In the genomic region with DNA sequence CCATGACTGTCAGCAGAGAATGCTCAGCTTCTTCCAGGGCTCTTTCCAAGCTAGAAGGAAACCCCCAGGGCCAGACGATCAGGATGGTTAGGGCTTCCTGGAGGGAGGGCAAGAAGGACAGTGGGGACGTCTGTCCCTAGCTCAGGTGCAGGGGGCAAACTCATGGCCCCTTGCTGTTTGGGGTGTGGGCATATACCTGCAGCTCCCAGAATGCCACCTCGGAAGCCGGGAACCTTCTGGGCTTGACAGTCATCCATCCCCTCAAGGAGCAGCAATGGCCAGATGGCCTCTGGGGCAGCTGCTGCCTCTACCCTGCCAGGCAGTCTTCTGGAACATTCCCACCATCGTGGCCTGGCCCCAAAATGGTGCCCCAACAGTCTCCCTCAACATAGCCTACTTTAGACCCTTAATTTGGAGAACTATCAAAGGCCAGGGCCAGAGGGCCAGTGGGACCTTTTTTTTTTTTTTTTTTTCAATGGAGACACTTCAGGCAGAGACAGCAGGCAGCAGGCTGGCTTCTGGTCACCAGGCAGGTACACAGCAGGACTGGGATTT, we compare ENCODE assay signal across 16 cellular contexts. TPM values are rescaled to one million over a fixed set of nuclear protein-coding genes. Genes with fewer than 3 reads are reported as not detected.
DNase-seq lines count a peak whose midpoint lies in the region; TF ChIP-seq lines count a peak whose summit lies in the region.
"Had no signal": no experiment of that assay in that cellular context is flagged by ENCODE, and none has a peak within 500 bp of the region (broad histone marks: within the 10 kb centered on the region; RNA-seq: fewer than 3 reads in every experiment).

No MANE protein-coding gene starts in this region.

- H3K79me2 ChIP-seq in osteoblast (ENCODE audit: insufficient read depth, low read length) (no peaks in the 10 kb centered on the region), neural progenitor cell (ENCODE audit: low read depth) (no peaks in the 10 kb centered on the region)

- H3K4me3 Mint-ChIP-seq in neural progenitor cell = no peak overlapping the region

- H3K9me3 Mint-ChIP-seq in neural progenitor cell = no peaks in the 10 kb centered on the region

- DNase-seq in activated effector memory CD4-positive, alpha-beta T cell treated with anti-CD3 and anti-CD28 coated beads, Interleukin-2, amount 50 U/mL, for 16 hours = peak; percentile 39
- no peak for DNase-seq in activated effector memory CD4-positive, alpha-beta T cell treated with Interleukin-2 at 50 U/mL for 16 hours
- DNase-seq in WERI-Rb-1 = no peak
- peak; percentile 51 for DNase-seq in osteoblast (ENCODE audit: insufficient read length, low spot score, missing footprints)
- DNase-seq in suprapubic skin (ENCODE audit: low spot score in 2 of 2) = peak; percentile 46 to 62
- no peak for DNase-seq in GM20000 (ENCODE audit: low spot score)
- DNase-seq in DMS 273 treated with DMSO at 0.1 percent for 48 hours (lab: John Stamatoyannopoulos, UW) = no peak
- DNase-seq in neural progenitor cell (ENCODE audit: low spot score) = no peak
- DNase-seq: 8988T, Caco-2, GDM1, GM23248, NCI-H1092 treated with DMSO at 0.1 percent for 48 hours, NCI-H2171, NCI-H526 had no signal

- H3K4me1 Mint-ChIP-seq in neural progenitor cell = peaks cover 35% of the 10 kb centered on the region

- H3K9ac ChIP-seq in neural progenitor cell = no peak overlapping the region
- H3K9ac ChIP-seq: GM23248 had no signal

- WGBS in suprapubic skin = 86% methylated on average over 5 of the region's 5 CpGs

- no peaks in the 10 kb centered on the region for H3K27me3 ChIP-seq in WERI-Rb-1 (ENCODE audit: insufficient read depth, low read depth, severe bottlenecking)
- H3K27me3 ChIP-seq in osteoblast (ENCODE audit: insufficient read depth, low read length) = peaks cover 8% of the 10 kb centered on the region
- no peaks in the 10 kb centered on the region for H3K27me3 ChIP-seq in suprapubic skin
- H3K27me3 ChIP-seq in neural progenitor cell = no peaks in the 10 kb centered on the region

- no peak for TF ChIP-seq EP300 in suprapubic skin (IDR thresholded peaks at IDR 0.05)

- H3K36me3 Mint-ChIP-seq in neural progenitor cell = no peaks in the 10 kb centered on the region

- H3K4me3 ChIP-seq in WERI-Rb-1 (ENCODE audit: low read depth, low read length) (no peak overlapping the region), osteoblast (ENCODE audit: insufficient read depth, low read length) (no peak overlapping the region), suprapubic skin (no peak overlapping the region), neural progenitor cell (no peak overlapping the region)
- H3K4me3 ChIP-seq: GM23248, HAP-1 had no signal

- H4K20me1 ChIP-seq in osteoblast (ENCODE audit: insufficient read depth, low read length) (no peaks in the 10 kb centered on the region), neural progenitor cell (ENCODE audit: low read depth) (no peaks in the 10 kb centered on the region)

- H2AFZ ChIP-seq in osteoblast (ENCODE audit: low read length) (no peak overlapping the region), neural progenitor cell (replicated peaks) (no peak overlapping the region)
- H2AFZ ChIP-seq: GM23248 had no signal

- no peaks in the 10 kb centered on the region for H3F3A ChIP-seq in neural progenitor cell (ENCODE audit: low read depth)

- no peaks in the 10 kb centered on the region for H3K27me3 Mint-ChIP-seq in neural progenitor cell (ENCODE audit: insufficient read depth, low read depth)

- no peaks in the 10 kb centered on the region for H3K9me3 ChIP-seq in WERI-Rb-1 (ENCODE audit: severe bottlenecking)
- no peaks in the 10 kb centered on the region for H3K9me3 ChIP-seq in osteoblast (ENCODE audit: low read depth, low read length)
- no peaks in the 10 kb centered on the region for H3K9me3 ChIP-seq in suprapubic skin
- H3K9me3 ChIP-seq in neural progenitor cell (ENCODE audit: low read depth) = no peaks in the 10 kb centered on the region
- H3K9me3 ChIP-seq: Caco-2, HAP-1 had no signal

- H3K27ac Mint-ChIP-seq in neural progenitor cell = no peak overlapping the region

- no peak overlapping the region for H3K4me2 ChIP-seq in osteoblast (ENCODE audit: insufficient read depth, low read length)
- no peak overlapping the region for H3K4me2 ChIP-seq in neural progenitor cell

- H3K36me3 ChIP-seq in WERI-Rb-1 = no peaks in the 10 kb centered on the region
- no peaks in the 10 kb centered on the region for H3K36me3 ChIP-seq in osteoblast (ENCODE audit: insufficient read depth, low read length)
- H3K36me3 ChIP-seq in suprapubic skin = no peaks in the 10 kb centered on the region
- no peaks in the 10 kb centered on the region for H3K36me3 ChIP-seq in neural progenitor cell
- H3K36me3 ChIP-seq: HAP-1 had no signal

- TF ChIP-seq CTCF in WERI-Rb-1 (IDR thresholded peaks at IDR 0.05; ENCODE audit: low read depth, low read length) (no peak), osteoblast (IDR thresholded peaks at IDR 0.05; ENCODE audit: extremely low read depth, low read depth, low read length) (no peak), suprapubic skin (IDR thresholded peaks at IDR 0.05) (no peak), GM20000 (IDR thresholded peaks at IDR 0.05; ENCODE audit: extremely low read depth, missing control alignments) (no peak), neural progenitor cell (IDR thresholded peaks at IDR 0.05) (no peak)

- TF ChIP-seq POLR2A in suprapubic skin (IDR thresholded peaks at IDR 0.05) = no peak

- H3K4me1 ChIP-seq in osteoblast (ENCODE audit: insufficient read depth, low read length) (no peaks in the 10 kb centered on the region), suprapubic skin (peaks cover 5% of the 10 kb centered on the region), neural progenitor cell (peaks cover 10% of the 10 kb centered on the region)
- H3K4me1 ChIP-seq: Caco-2, HAP-1 had no signal

- 0 out of 2 replicates have a peak overlapping the region, but pooled peaks have one; percentile 10 for H3K27ac ChIP-seq in WERI-Rb-1
- H3K27ac ChIP-seq in osteoblast (ENCODE audit: low read depth, low read length) = no peak overlapping the region
- H3K27ac ChIP-seq in suprapubic skin = no peak overlapping the region
- no peak overlapping the region for H3K27ac ChIP-seq in neural progenitor cell
- H3K27ac ChIP-seq: GM23248 had no signal

RNA-seq across cellular contexts. Expression of a gene that starts 40.2 kb away (rescaled TPM):
- total RNA-seq in osteoblast = 40.9 and 50.4 TPM in 2 replicates
- total RNA-seq in suprapubic skin = 100 to 1,000 TPM in 1 of 4 donors, 10 to 100 TPM in 3; 71.9 to 104 (median 79.5) TPM
- 5.8 and 12.3 TPM in 2 replicates for total RNA-seq in neural progenitor cell (ENCODE audit: low replicate concordance)

Comparison
In these comparisons a context has a peak if more than half of its experiments do, and no peak if none do; other contexts are left out.
1. DNase-seq: peak in activated effector memory CD4-positive, alpha-beta T cell treated with anti-CD3 and anti-CD28 coated beads, Interleukin-2, amount 50 U/mL, for 16 hours (single experiment), osteoblast (single experiment) and suprapubic skin (2 of 2); none in activated effector memory CD4-positive, alpha-beta T cell treated with Interleukin-2 at 50 U/mL for 16 hours (single experiment), WERI-Rb-1 (single experiment), GM20000 (single experiment), DMS 273 treated with DMSO at 0.1 percent for 48 hours (single experiment) and neural progenitor cell (single experiment).